Comparison of ENCODE assay signal across 22 cellular contexts in the genomic region with DNA sequence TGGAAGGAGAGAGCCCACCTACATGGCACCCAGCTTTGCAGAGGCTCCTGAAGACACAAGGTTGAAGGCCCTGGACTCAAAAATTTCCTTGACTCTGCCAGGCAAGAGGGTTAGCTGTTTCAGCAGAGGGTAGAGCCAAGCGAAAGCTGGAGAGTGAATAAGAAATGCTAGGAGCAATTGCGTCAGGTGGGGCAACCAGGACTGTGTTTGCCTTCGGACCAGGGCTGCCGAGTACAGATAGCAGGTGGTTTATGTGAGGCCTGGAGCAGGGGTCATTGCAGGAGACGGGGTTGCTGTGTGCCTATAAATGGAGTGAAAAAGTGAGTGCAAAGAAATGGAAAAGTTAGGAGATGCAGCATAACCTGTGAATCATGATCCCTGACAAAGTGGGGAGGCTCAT.
"Had no signal": no experiment of that assay in that cellular context is flagged by ENCODE, and none has a peak within 500 bp of the region (broad histone marks: within the 10 kb centered on the region; RNA-seq: fewer than 3 reads in every experiment).

No MANE protein-coding gene starts in this region.

- ATAC-seq: heart left ventricle; left ventricle myocardium superior; lower lobe of right lung; naive thymus-derived CD8-positive, alpha-beta T cell; sciatic nerve; stimulated activated effector memory CD8-positive, alpha-beta T cell treated with anti-CD3 and anti-CD28 coated beads, Interleukin-12 subunit alpha, Interleukin-12 subunit beta, amount 100 ng/mL, for 72 hours; stimulated activated naive CD8-positive, alpha-beta T cell treated with anti-CD3 and anti-CD28 coated beads, Interleukin-15, amount 100 ng/mL, for 72 hours had no signal

- DNase-seq: heart left ventricle; islet precursor cell; left ventricle myocardium superior; lower lobe of right lung; mammary epithelial cell; mesenchymal stem cell; naive thymus-derived CD8-positive, alpha-beta T cell; ovary; stimulated activated CD4-positive, alpha-beta T cell treated with anti-CD3 and anti-CD28 coated beads, Interleukin-4, amount 100 ng/mL, for 24 hours; stimulated activated naive CD4-positive, alpha-beta T cell; stimulated activated naive CD8-positive, alpha-beta T cell treated with anti-CD3 and anti-CD28 coated beads, Interleukin-15, amount 100 ng/mL, for 72 hours; testis; thyroid gland; transverse colon had no signal

- H3K27ac Mint-ChIP-seq: naive thymus-derived CD8-positive, alpha-beta T cell; progenitor cell of endocrine pancreas; stimulated activated effector memory CD8-positive, alpha-beta T cell treated with anti-CD3 and anti-CD28 coated beads, Interleukin-12 subunit alpha, Interleukin-12 subunit beta, amount 100 ng/mL, for 72 hours; stimulated activated naive CD8-positive, alpha-beta T cell treated with anti-CD3 and anti-CD28 coated beads, Interleukin-15, amount 100 ng/mL, for 72 hours had no signal

- H3K9me3 Mint-ChIP-seq: nephron; neural crest cell; stimulated activated effector memory CD8-positive, alpha-beta T cell treated with anti-CD3 and anti-CD28 coated beads, Interleukin-12 subunit alpha, Interleukin-12 subunit beta, amount 100 ng/mL, for 72 hours; stimulated activated naive CD8-positive, alpha-beta T cell treated with anti-CD3 and anti-CD28 coated beads, Interleukin-15, amount 100 ng/mL, for 72 hours had no signal

- H3K36me3 ChIP-seq: heart left ventricle, lower lobe of right lung, ovary, right atrium auricular region, thyroid gland, transverse colon, upper lobe of left lung had no signal

- H3K27ac ChIP-seq: heart left ventricle, lower lobe of right lung, ovary, right atrium auricular region, skin epidermis, testis, thyroid gland, transverse colon, upper lobe of left lung had no signal

- H3K4me3 Mint-ChIP-seq: naive thymus-derived CD8-positive, alpha-beta T cell; neural crest cell; stimulated activated effector memory CD8-positive, alpha-beta T cell treated with anti-CD3 and anti-CD28 coated beads, Interleukin-12 subunit alpha, Interleukin-12 subunit beta, amount 100 ng/mL, for 72 hours; stimulated activated naive CD8-positive, alpha-beta T cell treated with anti-CD3 and anti-CD28 coated beads, Interleukin-15, amount 100 ng/mL, for 72 hours had no signal

- H3K9me3 ChIP-seq: heart left ventricle, lower lobe of right lung, ovary, right atrium auricular region, testis, thyroid gland, transverse colon, upper lobe of left lung had no signal

- H3K36me3 Mint-ChIP-seq: naive thymus-derived CD8-positive, alpha-beta T cell; stimulated activated effector memory CD8-positive, alpha-beta T cell treated with anti-CD3 and anti-CD28 coated beads, Interleukin-12 subunit alpha, Interleukin-12 subunit beta, amount 100 ng/mL, for 72 hours had no signal

- H3K27me3 ChIP-seq: ovary, right atrium auricular region, testis, thyroid gland, upper lobe of left lung had no signal

- H3K4me1 Mint-ChIP-seq: stimulated activated effector memory CD8-positive, alpha-beta T cell treated with anti-CD3 and anti-CD28 coated beads, Interleukin-12 subunit alpha, Interleukin-12 subunit beta, amount 100 ng/mL, for 72 hours; stimulated activated naive CD8-positive, alpha-beta T cell treated with anti-CD3 and anti-CD28 coated beads, Interleukin-15, amount 100 ng/mL, for 72 hours had no signal

- H3K4me3 ChIP-seq: heart left ventricle, lower lobe of right lung, ovary, right atrium auricular region, skin epidermis, testis, thyroid gland, transverse colon, upper lobe of left lung had no signal

- H3K4me1 ChIP-seq: lower lobe of right lung, right atrium auricular region, thyroid gland, transverse colon, upper lobe of left lung had no signal
